10 cellular contexts compared by ENCODE assay signal in the genomic region with DNA sequence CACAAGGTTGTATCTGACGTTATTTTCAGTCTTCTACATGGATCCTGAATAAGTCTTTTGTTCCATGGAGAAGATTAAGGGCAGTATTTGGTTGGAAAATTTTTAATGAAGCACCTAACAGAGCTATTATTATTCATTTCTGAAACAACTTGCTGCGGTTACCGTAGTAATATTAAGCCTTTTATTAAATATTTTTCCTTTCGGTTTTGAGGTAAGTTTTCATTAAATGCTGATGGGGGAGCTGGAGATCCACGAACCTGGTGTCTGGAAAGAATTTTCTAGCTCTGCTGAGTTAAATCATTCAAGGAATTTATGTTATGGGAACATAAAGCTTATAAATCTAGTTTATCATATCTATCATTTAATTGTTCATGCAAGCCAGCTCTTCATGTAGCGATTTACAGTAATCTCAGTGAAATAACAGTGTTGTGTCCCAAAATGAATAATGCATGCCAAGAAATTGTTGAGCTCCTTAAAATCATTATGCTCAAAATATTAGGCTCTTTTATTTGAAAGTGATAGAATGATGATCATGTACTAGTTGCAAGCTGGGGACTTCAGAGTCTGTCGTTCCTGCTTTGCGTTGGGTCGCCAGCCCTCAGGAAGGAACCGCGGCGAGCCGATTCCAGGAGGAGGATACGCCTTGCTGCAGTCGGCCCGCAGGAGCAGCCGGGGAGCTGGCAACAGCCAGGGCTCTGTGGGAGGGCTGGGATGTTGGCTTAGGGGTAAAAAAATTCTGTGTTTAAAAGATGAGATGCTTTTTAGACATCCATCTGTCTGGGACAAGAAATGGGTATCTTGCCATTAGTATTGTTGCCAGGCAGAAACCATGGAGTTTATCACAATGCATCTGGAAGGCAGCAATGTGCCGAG.
DNase-seq lines count a peak whose midpoint lies in the region; ATAC-seq, FAIRE-seq and TF ChIP-seq lines count a peak whose summit lies in the region.
"Had no signal": no experiment of that assay in that cellular context is flagged by ENCODE, and none has a peak within 500 bp of the region (broad histone marks: within the 10 kb centered on the region; RNA-seq: fewer than 3 reads in every experiment).

No MANE protein-coding gene starts in this region.

- TF ChIP-seq POLR2A in endothelial cell of umbilical vein (IDR thresholded peaks at IDR 0.05; ENCODE audit: low read depth, low read length) (no peak), uterus (IDR thresholded peaks at IDR 0.05) (no peak)

- peaks cover 7% of the 10 kb centered on the region for H3K4me1 Mint-ChIP-seq in activated CD8-positive, alpha-beta memory T cell treated with anti-CD3 and anti-CD28 coated beads, Interleukin-2, amount 10 ng/mL, durations not matched to agents 7 days and 5 days
- peaks cover 35% of the 10 kb centered on the region for H3K4me1 Mint-ChIP-seq in mesothelial cell of epicardium

- intact Hi-C loops in endothelial cell of umbilical vein (cut with micrococcal nuclease): loop anchor here (1.0 to 5.0 kb wide), 5 partner anchors 16 to 1645 kb away; no protein-coding TSS in a partner anchor
- intact Hi-C loops in uterus (cut with DNase I; ENCODE audit: low total_unique reads): no loop called here

- CTCF ChIA-PET in activated CD8-positive, alpha-beta memory T cell treated with anti-CD3 and anti-CD28 coated beads, Interleukin-2, amount 10 ng/mL, durations not matched to agents 7 days and 5 days (lab: Charles Lee): no interaction called here
- CTCF ChIA-PET in endothelial cell of umbilical vein (lab: Charles Lee): interaction anchor here (0.6 to 4.4 kb wide), 40 partner anchors 9 to 1646 kb away, joined by 3 to 82 read pairs (median 4); no protein-coding TSS in a partner anchor

- peaks cover 16% of the 10 kb centered on the region for H3K4me1 ChIP-seq in endothelial cell of umbilical vein (ENCODE audit: control insufficient read depth, extremely low read depth, insufficient read depth, low read length)
- no peaks in the 10 kb centered on the region for H3K4me1 ChIP-seq in uterus

- peak; percentile 55 for FAIRE-seq in endothelial cell of umbilical vein (lab: Jason Lieb, UNC)

- no peak overlapping the region for H3K27ac Mint-ChIP-seq in activated CD8-positive, alpha-beta memory T cell treated with anti-CD3 and anti-CD28 coated beads, Interleukin-2, amount 10 ng/mL, durations not matched to agents 7 days and 5 days
- peak overlapping the region; percentile 67 for H3K27ac Mint-ChIP-seq in mesothelial cell of epicardium
- H3K27ac Mint-ChIP-seq: B cell had no signal

- TF ChIP-seq CTCF in endothelial cell of umbilical vein (IDR thresholded peaks at IDR 0.05; ENCODE audit: extremely low read depth in 1 of 2, insufficient read depth in 1 of 2, low read depth in 1 of 2, low read length in 2 of 2): peak; percentile 22 to 44
- TF ChIP-seq CTCF in mesothelial cell of epicardium (IDR thresholded peaks at IDR 0.05; ENCODE audit: unreplicated experiment): peak; percentile 58
- peak; percentile 50 to 59 (median 56) for TF ChIP-seq CTCF in uterus (IDR thresholded peaks at IDR 0.05)

- H2AFZ ChIP-seq in endothelial cell of umbilical vein (ENCODE audit: low read depth, low read length): no peak overlapping the region

- peak overlapping the region; percentile 68 for H3K4me2 ChIP-seq in endothelial cell of umbilical vein (ENCODE audit: insufficient read depth, low read length)

- H3K79me2 ChIP-seq in endothelial cell of umbilical vein (ENCODE audit: control insufficient read depth, insufficient read depth, low read length): peaks cover 4% of the 10 kb centered on the region

- POLR2A ChIA-PET in endothelial cell of umbilical vein (lab: Charles Lee): no interaction called here

- peak; percentile 35 for DNase-seq in activated CD8-positive, alpha-beta memory T cell treated with anti-CD3 and anti-CD28 coated beads for 24 hours
- DNase-seq in activated CD8-positive, alpha-beta memory T cell treated with anti-CD3 and anti-CD28 coated beads, Interleukin-2, amount 10 ng/mL, durations not matched to agents 7 days and 5 days: no peak
- peak; percentile 76 for DNase-seq in endothelial cell of umbilical vein (ENCODE audit: low read depth, low spot score)
- no peak for DNase-seq in mesothelial cell of epicardium (ENCODE audit: low spot score in 2 of 2, unreplicated experiment in 2 of 2)
- DNase-seq in uterus: no peak
- no peak for DNase-seq in NCI-H187 treated with DMSO at 0.1 percent for 48 hours (lab: John Stamatoyannopoulos, UW)
- no peak for DNase-seq in NCI-H510A (lab: John Stamatoyannopoulos, UW)
- DNase-seq in stimulated activated CD4-positive, alpha-beta T cell treated with anti-CD3 and anti-CD28 coated beads, Interleukin-4, amount 100 ng/mL, for 24 hours: no peak

- H3K36me3 ChIP-seq in endothelial cell of umbilical vein (ENCODE audit: control insufficient read depth in 2 of 2, extremely low read depth in 1 of 2, insufficient read depth in 2 of 2, low read length in 2 of 2): peaks cover 0 to 3% of the 10 kb centered on the region in 2 experiments
- no peaks in the 10 kb centered on the region for H3K36me3 ChIP-seq in uterus

- H3K4me3 ChIP-seq in endothelial cell of umbilical vein (replicated peaks in 1 of 3; ENCODE audit: insufficient read depth in 1 of 3, low read depth in 1 of 3, low read length in 3 of 3): peak overlapping the region in 2 of 3 experiments; percentile 14 to 61
- H3K4me3 ChIP-seq in uterus: peak overlapping the region; percentile 11 to 25
- H3K4me3 ChIP-seq: skin epidermis had no signal

- no peaks in the 10 kb centered on the region for H3K27me3 Mint-ChIP-seq in activated CD8-positive, alpha-beta memory T cell treated with anti-CD3 and anti-CD28 coated beads, Interleukin-2, amount 10 ng/mL, durations not matched to agents 7 days and 5 days
- no peaks in the 10 kb centered on the region for H3K27me3 Mint-ChIP-seq in mesothelial cell of epicardium (ENCODE audit: low read depth)
- H3K27me3 Mint-ChIP-seq: B cell had no signal

- dilution Hi-C loops in endothelial cell of umbilical vein (cut with MboI; ENCODE audit: extremely low pct_ligation_motif_present, low sequenced_read_pairs): no loop called here

- H3K36me3 Mint-ChIP-seq in activated CD8-positive, alpha-beta memory T cell treated with anti-CD3 and anti-CD28 coated beads, Interleukin-2, amount 10 ng/mL, durations not matched to agents 7 days and 5 days: peaks cover 3% of the 10 kb centered on the region
- peaks cover 6% of the 10 kb centered on the region for H3K36me3 Mint-ChIP-seq in mesothelial cell of epicardium

- H3K4me3 Mint-ChIP-seq in activated CD8-positive, alpha-beta memory T cell treated with anti-CD3 and anti-CD28 coated beads, Interleukin-2, amount 10 ng/mL, durations not matched to agents 7 days and 5 days: no peak overlapping the region
- no peak overlapping the region for H3K4me3 Mint-ChIP-seq in mesothelial cell of epicardium
- H3K4me3 Mint-ChIP-seq: B cell had no signal

- H3K9me3 ChIP-seq in endothelial cell of umbilical vein (replicated peaks; ENCODE audit: control insufficient read depth, insufficient read depth, low read length) (no peaks in the 10 kb centered on the region), uterus (no peaks in the 10 kb centered on the region)

- ATAC-seq in activated CD8-positive, alpha-beta memory T cell treated with anti-CD3 and anti-CD28 coated beads, Interleukin-2, amount 10 ng/mL, durations not matched to agents 7 days and 5 days: no peak

- H3K9me1 ChIP-seq in endothelial cell of umbilical vein (replicated peaks; ENCODE audit: control insufficient read depth, extremely low read depth, insufficient read depth, low read length): no peaks in the 10 kb centered on the region

- H3K27ac ChIP-seq in endothelial cell of umbilical vein (ENCODE audit: insufficient read depth, low read depth, low read length) (peak overlapping the region; percentile 14), uterus (peak overlapping the region; percentile 13 to 17)

- no peaks in the 10 kb centered on the region for H4K20me1 ChIP-seq in endothelial cell of umbilical vein (replicated peaks; ENCODE audit: control insufficient read depth, extremely low read depth, insufficient read depth, low read length)

- no peaks in the 10 kb centered on the region for H3K27me3 ChIP-seq in endothelial cell of umbilical vein (ENCODE audit: control insufficient read depth in 2 of 2, insufficient read depth in 2 of 2, low read length in 2 of 2)
- no peaks in the 10 kb centered on the region for H3K27me3 ChIP-seq in uterus

- peak overlapping the region; percentile 46 for H3K9ac ChIP-seq in endothelial cell of umbilical vein (replicated peaks; ENCODE audit: extremely low read depth, insufficient read depth, low read length)

- H3K9me3 Mint-ChIP-seq in activated CD8-positive, alpha-beta memory T cell treated with anti-CD3 and anti-CD28 coated beads, Interleukin-2, amount 10 ng/mL, durations not matched to agents 7 days and 5 days (ENCODE audit: low read depth): no peaks in the 10 kb centered on the region
- no peaks in the 10 kb centered on the region for H3K9me3 Mint-ChIP-seq in mesothelial cell of epicardium

- no TSS peak for BruUV-seq in endothelial cell of umbilical vein (replicated peaks; lab: Mats Ljungman, UMichigan)

TF ChIP-seq in endothelial cell of umbilical vein, 7 proteins besides CTCF, POLR2A, EP300 and RAD21:
- TF ChIP-seq, protein P1, sequence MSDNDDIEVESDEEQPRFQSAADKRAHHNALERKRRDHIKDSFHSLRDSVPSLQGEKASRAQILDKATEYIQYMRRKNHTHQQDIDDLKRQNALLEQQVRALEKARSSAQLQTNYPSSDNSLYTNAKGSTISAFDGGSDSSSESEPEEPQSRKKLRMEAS (IDR thresholded peaks at IDR 0.05; ENCODE audit: insufficient read depth, insufficient read length): no peak
- TF ChIP-seq MYC (IDR thresholded peaks at IDR 0.05; ENCODE audit: low read depth, low read length) (no peak), GATA2 (IDR thresholded peaks at IDR 0.05; ENCODE audit: insufficient read depth, insufficient read length, low read depth, low read length) (no peak), FOS (IDR thresholded peaks at IDR 0.05; ENCODE audit: borderline replicate concordance, insufficient read depth, low read length) (no peak), POLR2AphosphoS5 (IDR thresholded peaks at IDR 0.05; ENCODE audit: insufficient read depth, low read depth, low read length) (no peak), JUN (IDR thresholded peaks at IDR 0.05; ENCODE audit: borderline replicate concordance, insufficient read depth, insufficient read length, low read depth) (no peak), EZH2 (IDR thresholded peaks at IDR 0.05; ENCODE audit: borderline replicate concordance, low read depth, low read length, severe bottlenecking) (no peak)

Comparison
In these comparisons a context has a peak if more than half of its experiments do, and no peak if none do; other contexts are left out.
1. DNase-seq: peak in activated CD8-positive, alpha-beta memory T cell treated with anti-CD3 and anti-CD28 coated beads for 24 hours (single experiment) and endothelial cell of umbilical vein (single experiment); none in activated CD8-positive, alpha-beta memory T cell treated with anti-CD3 and anti-CD28 coated beads, Interleukin-2, amount 10 ng/mL, durations not matched to agents 7 days and 5 days (single experiment), mesothelial cell of epicardium (0 of 2), uterus (0 of 2), NCI-H187 treated with DMSO at 0.1 percent for 48 hours (single experiment), NCI-H510A (single experiment) and stimulated activated CD4-positive, alpha-beta T cell treated with anti-CD3 and anti-CD28 coated beads, Interleukin-4, amount 100 ng/mL, for 24 hours (single experiment).
2. Peak in every context shown above with its lines, with median percentiles within 50 percentile points of each other: CTCF ChIP-seq.